14 cellular contexts compared by ENCODE assay signal in genomic region chr13:54637377-54637776, GRCh38.
DNase-seq lines count a peak whose midpoint lies in the region; ATAC-seq and TF ChIP-seq lines count a peak whose summit lies in the region.
"Had no signal": no experiment of that assay in that cellular context is flagged by ENCODE, and none has a peak within 500 bp of the region (broad histone marks: within the 10 kb centered on the region; RNA-seq: fewer than 3 reads in every experiment).

No MANE protein-coding gene starts in this region.

- no peaks in the 10 kb centered on the region for H3K36me3 Mint-ChIP-seq in CD8-positive, alpha-beta T cell

- POLR2A ChIA-PET in CD8-positive, alpha-beta T cell (lab: Charles Lee) = no interaction called here

- no peaks in the 10 kb centered on the region for H3K27me3 ChIP-seq in HUES6 (ENCODE audit: control insufficient read depth, insufficient read depth, low read length)
- H3K27me3 ChIP-seq in CD8-positive, alpha-beta T cell (ENCODE audit: insufficient read depth, low read length) = no peaks in the 10 kb centered on the region

- TF ChIP-seq CTCF in cardiac fibroblast (IDR thresholded peaks at IDR 0.05; ENCODE audit: low read depth, low read length) = no peak
- no peak for TF ChIP-seq CTCF in CD8-positive, alpha-beta T cell (IDR thresholded peaks at IDR 0.05)

- H3K27me3 Mint-ChIP-seq in CD8-positive, alpha-beta T cell (ENCODE audit: low read depth) = no peaks in the 10 kb centered on the region
- H3K27me3 Mint-ChIP-seq: stimulated activated naive CD8-positive, alpha-beta T cell treated with anti-CD3 and anti-CD28 coated beads, Interleukin-15, Interleukin-2, amounts not matched to agents 100 ng/mL and 50 ng/mL, for 24 hours had no signal

- no peak overlapping the region for H3K27ac Mint-ChIP-seq in CD8-positive, alpha-beta T cell
- H3K27ac Mint-ChIP-seq: stimulated activated naive CD8-positive, alpha-beta T cell treated with anti-CD3 and anti-CD28 coated beads, Interleukin-15, Interleukin-2, amounts not matched to agents 100 ng/mL and 50 ng/mL, for 24 hours had no signal

- H3K4me3 Mint-ChIP-seq in CD8-positive, alpha-beta T cell = no peak overlapping the region
- H3K4me3 Mint-ChIP-seq: stimulated activated naive CD8-positive, alpha-beta T cell treated with anti-CD3 and anti-CD28 coated beads, Interleukin-15, Interleukin-2, amounts not matched to agents 100 ng/mL and 50 ng/mL, for 24 hours had no signal

- CTCF ChIA-PET in CD8-positive, alpha-beta T cell (lab: Charles Lee) = no interaction called here

- ATAC-seq in GM19328 (IDR thresholded peaks at IDR 0.05; ENCODE audit: unreplicated experiment) = no peak
- no peak for ATAC-seq in CD8-positive, alpha-beta T cell

- no peaks in the 10 kb centered on the region for H3K9me3 ChIP-seq in HUES6 (ENCODE audit: control insufficient read depth, insufficient read depth, low read depth, low read length)
- no peaks in the 10 kb centered on the region for H3K9me3 ChIP-seq in CD8-positive, alpha-beta T cell (ENCODE audit: low read length)
- H3K9me3 ChIP-seq: HAP-1 had no signal

- no peaks in the 10 kb centered on the region for H3K4me1 Mint-ChIP-seq in CD8-positive, alpha-beta T cell (ENCODE audit: low read depth)

- H3K9me3 Mint-ChIP-seq in CD8-positive, alpha-beta T cell = peaks cover 7% of the 10 kb centered on the region

- H3K4me1 ChIP-seq in HUES6 (ENCODE audit: control insufficient read depth, insufficient read depth, low read length) = peaks cover 29% of the 10 kb centered on the region
- no peaks in the 10 kb centered on the region for H3K4me1 ChIP-seq in CD8-positive, alpha-beta T cell (ENCODE audit: insufficient read depth, low read length)
- H3K4me1 ChIP-seq: HAP-1 had no signal

- peak overlapping the region; percentile 70 for H3K27ac ChIP-seq in HUES6 (ENCODE audit: low read depth, low read length)
- H3K27ac ChIP-seq in CD8-positive, alpha-beta T cell (ENCODE audit: low read depth, low read length) = no peak overlapping the region

- H3K4me3 ChIP-seq in HUES6 (ENCODE audit: low read depth, low read length) (no peak overlapping the region), cardiac fibroblast (replicated peaks in 1 of 2; ENCODE audit: low read depth in 2 of 2, low read length in 2 of 2) (no peak overlapping the region)
- no peak overlapping the region for H3K4me3 ChIP-seq in CD8-positive, alpha-beta T cell (ENCODE audit: low read depth, low read length)
- H3K4me3 ChIP-seq: HAP-1, lung had no signal

- intact Hi-C loops in CD8-positive, alpha-beta T cell (cut with DNase I, micrococcal nuclease) = no loop called here

- DNase-seq in NOMO-1 (lab: John Stamatoyannopoulos, UW; ENCODE audit: unreplicated experiment in 2 of 2) (peak; percentile 33 to 87), cardiac fibroblast (ENCODE audit: low read depth in 2 of 2) (peak; percentile 13 to 36), non-pigmented ciliary epithelial cell (ENCODE audit: low read depth) (peak; percentile 11), KG1 (lab: John Stamatoyannopoulos, UW) (no peak)
- DNase-seq in CD8-positive, alpha-beta T cell = no peak
- DNase-seq: activated CD4-positive, alpha-beta T cell treated with anti-CD3 and anti-CD28 coated beads, Interleukin-2, amount 50 U/mL, for 48 hours; activated naive CD4-positive, alpha-beta T cell treated with Interleukin-2 at 50 U/mL for 16 hours; NCI-H2227 treated with DMSO at 0.1 percent for 48 hours; stimulated activated CD4-positive, alpha-beta T cell treated with anti-CD3 and anti-CD28 coated beads, Interleukin-4, amount 100 ng/mL, for 1 hour had no signal

- no peak overlapping the region for H3K9ac ChIP-seq in HUES6 (ENCODE audit: low read length)

- no peaks in the 10 kb centered on the region for H3K36me3 ChIP-seq in HUES6 (ENCODE audit: control insufficient read depth, insufficient read depth, low read length)
- H3K36me3 ChIP-seq in CD8-positive, alpha-beta T cell (ENCODE audit: insufficient read depth, low read length) = no peaks in the 10 kb centered on the region
- H3K36me3 ChIP-seq: HAP-1 had no signal

Comparison
In these comparisons a context has a peak if more than half of its experiments do, and no peak if none do; other contexts are left out.
1. DNase-seq: peak in NOMO-1 (2 of 2), cardiac fibroblast (2 of 2) and non-pigmented ciliary epithelial cell (single experiment); none in KG1 (single experiment) and CD8-positive, alpha-beta T cell (0 of 7).